ENCODE assay signal across 8 cellular contexts in genomic region chr4:23717528-23718248, GRCh38.
DNase-seq lines count a peak whose midpoint lies in the region; ATAC-seq and TF ChIP-seq lines count a peak whose summit lies in the region.

No MANE protein-coding gene starts in this region.

- H3K4me1 ChIP-seq in endodermal cell (ENCODE audit: control insufficient read depth, insufficient read depth, low read length): no peaks in the 10 kb centered on the region
- no peaks in the 10 kb centered on the region for H3K4me1 ChIP-seq in psoas muscle

- H3K27ac ChIP-seq in endodermal cell (ENCODE audit: low read depth, low read length): no peak overlapping the region
- no peak overlapping the region for H3K27ac ChIP-seq in psoas muscle

- intact Hi-C loops in psoas muscle (cut with DNase I): no loop called here

- no peak overlapping the region for H3K9ac ChIP-seq in endodermal cell (ENCODE audit: extremely low read depth, low read length, poor library complexity, severe bottlenecking)

- ATAC-seq in psoas muscle (peak in 1 of 4 donors; percentile 61), HG03139 (IDR thresholded peaks at IDR 0.05; ENCODE audit: unreplicated experiment) (no peak)

- no peak overlapping the region for H3K4me3 Mint-ChIP-seq in endodermal cell

- H3K27me3 Mint-ChIP-seq in endodermal cell (ENCODE audit: insufficient read depth): no peaks in the 10 kb centered on the region

- 92 to 97% methylated on average over 5 of the region's 5 CpGs for WGBS in endodermal cell (ENCODE audit: insufficient coverage in 1 of 2, insufficient read length in 1 of 2), 2 experiments
- 90 to 92% (median 91%) methylated on average over 5 of the region's 5 CpGs for WGBS in psoas muscle, 3 donors

- no peaks in the 10 kb centered on the region for H3K9me3 ChIP-seq in endodermal cell (ENCODE audit: control insufficient read depth, low read length)
- H3K9me3 ChIP-seq in psoas muscle: no peaks in the 10 kb centered on the region

- peaks cover 5% of the 10 kb centered on the region for H3K4me1 Mint-ChIP-seq in endodermal cell

- peaks cover 3% of the 10 kb centered on the region for H3K36me3 Mint-ChIP-seq in endodermal cell (ENCODE audit: low read depth)

- TF ChIP-seq CTCF in NB4 (IDR thresholded peaks at IDR 0.05; ENCODE audit: low read depth, low read length): peak; percentile 49
- peak; percentile 77 for TF ChIP-seq CTCF in endodermal cell (conservative IDR thresholded peaks at IDR 0.05)
- TF ChIP-seq CTCF in psoas muscle (IDR thresholded peaks at IDR 0.05): peak; percentile 40

- DNase-seq in NOMO-1 treated with dmso at 0.1 percent for 144 hours (lab: John Stamatoyannopoulos, UW; ENCODE audit: unreplicated experiment): peak; percentile 2
- DNase-seq in NOMO-1 treated with DMSO at 0.1 percent for 48 hours (lab: John Stamatoyannopoulos, UW; ENCODE audit: unreplicated experiment): no peak
- peak; percentile 41 for DNase-seq in NB4 (ENCODE audit: low read depth)
- peak; percentile 49 for DNase-seq in endodermal cell
- no peak for DNase-seq in psoas muscle
- no peak for DNase-seq in activated CD8-positive, alpha-beta memory T cell treated with anti-CD3 and anti-CD28 coated beads, Interleukin-2, amount 50 U/mL, for 4 hours
- DNase-seq in activated CD4-positive, alpha-beta T cell treated with anti-CD3 and anti-CD28 coated beads, Interleukin-2, amount 50 U/mL, for 1 hour: no peak

- TF ChIP-seq POLR2A in NB4 (IDR thresholded peaks at IDR 0.05; ENCODE audit: extremely low read depth, insufficient read length): no peak

- peaks cover 4% of the 10 kb centered on the region for H3K9me3 Mint-ChIP-seq in endodermal cell

- H3K27ac Mint-ChIP-seq in endodermal cell: no peak overlapping the region

- H3K27me3 ChIP-seq in endodermal cell (ENCODE audit: control insufficient read depth, insufficient read depth, low read length, poor library complexity, severe bottlenecking) (no peaks in the 10 kb centered on the region), psoas muscle (ENCODE audit: insufficient read depth in 3 of 3, low read length in 2 of 3) (no peaks in the 10 kb centered on the region)

- no peak overlapping the region for H3K4me3 ChIP-seq in NB4 (ENCODE audit: low read depth, low read length)
- H3K4me3 ChIP-seq in endodermal cell (ENCODE audit: low read length): no peak overlapping the region
- no peak overlapping the region for H3K4me3 ChIP-seq in psoas muscle

- H3K36me3 ChIP-seq in endodermal cell (ENCODE audit: control insufficient read depth, insufficient read depth, low read length): no peaks in the 10 kb centered on the region
- no peaks in the 10 kb centered on the region for H3K36me3 ChIP-seq in psoas muscle (ENCODE audit: insufficient read depth in 1 of 2, low read depth in 1 of 2)

Comparison
In these comparisons a context has a peak if more than half of its experiments do, and no peak if none do; other contexts are left out.
1. DNase-seq: peak in NOMO-1 treated with dmso at 0.1 percent for 144 hours (single experiment), NB4 (single experiment) and endodermal cell (single experiment); none in NOMO-1 treated with DMSO at 0.1 percent for 48 hours (single experiment), psoas muscle (0 of 2), activated CD8-positive, alpha-beta memory T cell treated with anti-CD3 and anti-CD28 coated beads, Interleukin-2, amount 50 U/mL, for 4 hours (single experiment) and activated CD4-positive, alpha-beta T cell treated with anti-CD3 and anti-CD28 coated beads, Interleukin-2, amount 50 U/mL, for 1 hour (single experiment).
2. Peak in every context shown above with its lines, with median percentiles within 50 percentile points of each other: CTCF ChIP-seq.